In genomic region chr17:63840591-63841349, GRCh38 we compare ENCODE assay signal across 9 cellular contexts. TPM values are rescaled to one million over a fixed set of nuclear protein-coding genes. Genes with fewer than 3 reads are reported as not detected.
DNase-seq lines count a peak whose midpoint lies in the region; ATAC-seq and TF ChIP-seq lines count a peak whose summit lies in the region.
"Had no signal": no experiment of that assay in that cellular context is flagged by ENCODE, and none has a peak within 500 bp of the region (broad histone marks: within the 10 kb centered on the region; RNA-seq: fewer than 3 reads in every experiment).

No MANE protein-coding gene starts in this region.

- no peaks in the 10 kb centered on the region for H3K27me3 ChIP-seq in HUES6 (ENCODE audit: control insufficient read depth, insufficient read depth, low read length)

- no peak for TF ChIP-seq CTCF in GM13976 (IDR thresholded peaks at IDR 0.05; ENCODE audit: borderline replicate concordance, control extremely low read depth, extremely low read depth, insufficient read depth, missing control alignments)

- peaks cover 13% of the 10 kb centered on the region for H3K36me3 Mint-ChIP-seq in activated naive CD8-positive, alpha-beta T cell treated with anti-CD3 and anti-CD28 coated beads for 36 hours

- DNase-seq in activated naive CD8-positive, alpha-beta T cell treated with anti-CD3 and anti-CD28 coated beads for 36 hours, result no peak
- DNase-seq in stimulated activated naive CD8-positive, alpha-beta T cell treated with anti-CD3 and anti-CD28 coated beads, Interleukin-15, amount 100 ng/mL, for 72 hours, result no peak
- DNase-seq in UCSD-AML1 (lab: John Stamatoyannopoulos, UW; ENCODE audit: unreplicated experiment) (no peak), SHP77 (lab: John Stamatoyannopoulos, UW) (no peak), glomerular visceral epithelial cell (ENCODE audit: extremely low spot score) (no peak), GM13976 (ENCODE audit: low spot score) (no peak)

- peaks cover 31% of the 10 kb centered on the region for H3K4me1 ChIP-seq in HUES6 (ENCODE audit: control insufficient read depth, insufficient read depth, low read length)

- H3K9me3 ChIP-seq in HUES6 (ENCODE audit: control insufficient read depth, insufficient read depth, low read depth, low read length), result no peaks in the 10 kb centered on the region
- H3K9me3 ChIP-seq in iPS-18c (ENCODE audit: control insufficient read depth, insufficient read depth, low read length), result no peaks in the 10 kb centered on the region

- peak overlapping the region; percentile 91 for H3K27ac Mint-ChIP-seq in activated naive CD8-positive, alpha-beta T cell treated with anti-CD3 and anti-CD28 coated beads for 36 hours
- peak overlapping the region; percentile 93 to 97 for H3K27ac Mint-ChIP-seq in stimulated activated naive CD8-positive, alpha-beta T cell treated with anti-CD3 and anti-CD28 coated beads, Interleukin-15, amount 100 ng/mL, for 72 hours

- H3K9me3 Mint-ChIP-seq in activated naive CD8-positive, alpha-beta T cell treated with anti-CD3 and anti-CD28 coated beads for 36 hours, result no peaks in the 10 kb centered on the region
- no peaks in the 10 kb centered on the region for H3K9me3 Mint-ChIP-seq in stimulated activated naive CD8-positive, alpha-beta T cell treated with anti-CD3 and anti-CD28 coated beads, Interleukin-15, amount 100 ng/mL, for 72 hours

- no peaks in the 10 kb centered on the region for H3K27me3 Mint-ChIP-seq in activated naive CD8-positive, alpha-beta T cell treated with anti-CD3 and anti-CD28 coated beads for 36 hours
- H3K27me3 Mint-ChIP-seq in stimulated activated naive CD8-positive, alpha-beta T cell treated with anti-CD3 and anti-CD28 coated beads, Interleukin-15, amount 100 ng/mL, for 72 hours, result no peaks in the 10 kb centered on the region

- ATAC-seq in stimulated activated naive CD8-positive, alpha-beta T cell treated with anti-CD3 and anti-CD28 coated beads, Interleukin-15, amount 100 ng/mL, for 72 hours, result no peak

- peak overlapping the region; percentile 90 for H3K4me3 Mint-ChIP-seq in activated naive CD8-positive, alpha-beta T cell treated with anti-CD3 and anti-CD28 coated beads for 36 hours
- peak overlapping the region; percentile 96 to 99 for H3K4me3 Mint-ChIP-seq in stimulated activated naive CD8-positive, alpha-beta T cell treated with anti-CD3 and anti-CD28 coated beads, Interleukin-15, amount 100 ng/mL, for 72 hours

- no peak overlapping the region for H3K27ac ChIP-seq in HUES6 (ENCODE audit: low read depth, low read length)

- peaks cover 14% of the 10 kb centered on the region for H3K36me3 ChIP-seq in HUES6 (ENCODE audit: control insufficient read depth, insufficient read depth, low read length)

- H3K4me1 Mint-ChIP-seq in activated naive CD8-positive, alpha-beta T cell treated with anti-CD3 and anti-CD28 coated beads for 36 hours, result peaks cover 26% of the 10 kb centered on the region
- peaks cover 60% of the 10 kb centered on the region for H3K4me1 Mint-ChIP-seq in stimulated activated naive CD8-positive, alpha-beta T cell treated with anti-CD3 and anti-CD28 coated beads, Interleukin-15, amount 100 ng/mL, for 72 hours

- peak overlapping the region; percentile 87 for H3K9ac ChIP-seq in HUES6 (ENCODE audit: low read length)

- in situ Hi-C loops in GM13976 (cut with MboI; ENCODE audit: low sequenced_read_pairs, unreplicated experiment), result no loop called here

- peak overlapping the region; percentile 88 for H3K4me3 ChIP-seq in HUES6 (ENCODE audit: low read depth, low read length)
- H3K4me3 ChIP-seq in iPS-18c (ENCODE audit: insufficient read depth, low read depth, low read length), result peak overlapping the region; percentile 77

RNA-seq across cellular contexts. Expression of gene SMARCD2, which starts 1.7 kb away (rescaled TPM):
- 10 to 100 TPM; 91.6 to 93.5 TPM for total RNA-seq in activated naive CD8-positive, alpha-beta T cell treated with anti-CD3 and anti-CD28 coated beads for 36 hours

RNA-seq across cellular contexts. Expression of gene FTSJ3, which starts 13.3 kb away (rescaled TPM):
- 10 to 100 TPM; 91.2 to 91.5 TPM for total RNA-seq in activated naive CD8-positive, alpha-beta T cell treated with anti-CD3 and anti-CD28 coated beads for 36 hours

RNA-seq across cellular contexts. Expression of gene PSMC5, which starts 13.5 kb away (rescaled TPM):
- 100 to 1,000 TPM; 178 to 187 TPM for total RNA-seq in activated naive CD8-positive, alpha-beta T cell treated with anti-CD3 and anti-CD28 coated beads for 36 hours

RNA-seq across cellular contexts. Expression of gene CSH2, which starts 32.7 kb away (rescaled TPM):
- not detected for total RNA-seq in activated naive CD8-positive, alpha-beta T cell treated with anti-CD3 and anti-CD28 coated beads for 36 hours
- total RNA-seq: T-helper 1 cell treated with Interleukin-12 subunit alpha and Interleukin-12 subunit beta and Interleukin-4 antibody, amounts not matched to agents 30 ng/mL and 1 ng/mL, for 36 hours had no signal

RNA-seq across cellular contexts. Expression of gene GH2, which starts 41.0 kb away (rescaled TPM):
- not detected for total RNA-seq in activated naive CD8-positive, alpha-beta T cell treated with anti-CD3 and anti-CD28 coated beads for 36 hours
- total RNA-seq: T-helper 1 cell treated with Interleukin-12 subunit alpha and Interleukin-12 subunit beta and Interleukin-4 antibody, amounts not matched to agents 30 ng/mL and 1 ng/mL, for 36 hours had no signal
